In the genomic region with DNA sequence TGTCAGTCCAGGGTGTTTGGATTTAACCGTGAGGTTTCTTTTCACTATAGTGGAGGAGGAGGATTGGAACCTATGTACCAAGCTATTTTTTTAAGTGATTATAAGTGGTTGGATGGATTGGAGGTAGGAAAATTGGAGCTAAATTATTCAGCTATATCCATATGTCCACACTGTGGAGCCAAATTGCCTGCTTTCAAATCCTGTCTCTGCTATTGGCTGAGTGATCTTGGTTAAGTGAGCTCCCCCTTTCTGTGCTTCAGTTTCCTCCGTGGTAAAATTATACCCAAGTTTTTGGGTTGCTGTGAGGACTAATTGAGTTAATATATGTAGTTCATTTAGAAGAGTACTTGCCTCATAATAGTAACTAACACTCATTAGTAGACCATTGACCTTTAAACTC, we compare ENCODE assay signal across 10 cellular contexts. TPM values are rescaled to one million over a fixed set of nuclear protein-coding genes. Genes with fewer than 3 reads are reported as not detected.
DNase-seq lines count a peak whose midpoint lies in the region; ATAC-seq and TF ChIP-seq lines count a peak whose summit lies in the region.
"Had no signal": no experiment of that assay in that cellular context is flagged by ENCODE, and none has a peak within 500 bp of the region (broad histone marks: within the 10 kb centered on the region; RNA-seq: fewer than 3 reads in every experiment).

No MANE protein-coding gene starts in this region.

- peak; percentile 35 for TF ChIP-seq CTCF in AG04449 (IDR thresholded peaks at IDR 0.05; ENCODE audit: insufficient read depth, low read length, missing control alignments)
- peak; percentile 10 to 45; a peak in 2 of 4 replicates for TF ChIP-seq CTCF in GM23338 (conservative IDR thresholded peaks at IDR 0.05; ENCODE audit: low read depth in 2 of 2)
- TF ChIP-seq CTCF in OCI-LY7 (conservative IDR thresholded peaks at IDR 0.05; ENCODE audit: low read length): peak; percentile 47
- no peak for TF ChIP-seq CTCF in suprapubic skin (IDR thresholded peaks at IDR 0.05)

- H3K4me3 ChIP-seq in AG04449 (ENCODE audit: low read depth, low read length) (no peak overlapping the region), GM23338 (no peak overlapping the region), OCI-LY7 (ENCODE audit: low read depth, low read length, poor library complexity, severe bottlenecking) (no peak overlapping the region), suprapubic skin (no peak overlapping the region)
- H3K4me3 ChIP-seq: ascending aorta had no signal

- no peaks in the 10 kb centered on the region for H3K9me3 Mint-ChIP-seq in GM23338

- H3K27ac Mint-ChIP-seq in GM23338: no peak overlapping the region

- H3K9me2 ChIP-seq in GM23338 (ENCODE audit: insufficient read depth): no peaks in the 10 kb centered on the region
- H3K9me2 ChIP-seq in OCI-LY7 (ENCODE audit: insufficient read depth, low read length): no peaks in the 10 kb centered on the region

- no peak overlapping the region for H3K4me3 Mint-ChIP-seq in GM23338

- intact Hi-C loops in OCI-LY7 (cut with micrococcal nuclease; ENCODE audit: unreplicated experiment) (loop anchor here (10.0 kb wide), 1 partner anchor 193 kb away; no protein-coding TSS in a partner anchor), left ventricle myocardium superior (cut with micrococcal nuclease) (no loop called here)

- peaks cover 30% of the 10 kb centered on the region for H3K79me2 ChIP-seq in GM23338 (replicated peaks; ENCODE audit: insufficient read depth)
- peaks cover 55% of the 10 kb centered on the region for H3K79me2 ChIP-seq in OCI-LY7 (ENCODE audit: insufficient read depth, low read depth, low read length)

- no TSS peak for BruUV-seq in OCI-LY7 (replicated peaks; lab: Mats Ljungman, UMichigan)

- H3K36me3 ChIP-seq in GM23338 (ENCODE audit: insufficient read depth) (peaks cover 1% of the 10 kb centered on the region; the same call in 1 of the 2 replicates), OCI-LY7 (ENCODE audit: insufficient read depth, low read length) (peaks cover 14% of the 10 kb centered on the region; the same call in 1 of the 2 replicates), suprapubic skin (no peaks in the 10 kb centered on the region)
- H3K36me3 ChIP-seq: ascending aorta had no signal

- H3K36me3 Mint-ChIP-seq in GM23338 (ENCODE audit: low read depth): peaks cover 1% of the 10 kb centered on the region; the same call in 1 of the 3 replicates

- no peak for TF ChIP-seq EP300 in suprapubic skin (IDR thresholded peaks at IDR 0.05)

- peak; percentile 19 for DNase-seq in AG04449 (ENCODE audit: low read depth, low spot score)
- DNase-seq in GM23338 (ENCODE audit: low spot score): peak; percentile 32
- peak; percentile 19 for DNase-seq in OCI-LY7 (ENCODE audit: low spot score)
- DNase-seq in fibroblast of gingiva (ENCODE audit: low read depth): peak; percentile 69
- no peak for DNase-seq in NCI-H1930 (lab: John Stamatoyannopoulos, UW)
- DNase-seq in left ventricle myocardium superior: no peak
- DNase-seq in suprapubic skin (ENCODE audit: low spot score in 2 of 2): no peak
- DNase-seq: retina had no signal

- 49% methylated on average over 2 of the region's 2 CpGs for WGBS in suprapubic skin

- H3K27me3 ChIP-seq in GM23338 (ENCODE audit: insufficient read depth): no peaks in the 10 kb centered on the region
- no peaks in the 10 kb centered on the region for H3K27me3 ChIP-seq in suprapubic skin
- H3K27me3 ChIP-seq: ascending aorta had no signal

- no peaks in the 10 kb centered on the region for H3K9me3 ChIP-seq in OCI-LY7 (ENCODE audit: low read length)
- H3K9me3 ChIP-seq in suprapubic skin: no peaks in the 10 kb centered on the region
- H3K9me3 ChIP-seq: ascending aorta had no signal

- peaks cover 22% of the 10 kb centered on the region for H3K4me1 Mint-ChIP-seq in GM23338

- ATAC-seq in GM23338 (no peak), HG02588 (IDR thresholded peaks at IDR 0.05; ENCODE audit: unreplicated experiment) (no peak), left ventricle myocardium superior (no peak)

- CTCF ChIA-PET in AG04449 (lab: Yijun Ruan, JAX) (interaction anchor here (0.7 to 12.2 kb wide), 23 partner anchors 9 to 463 kb away, joined by 3 to 120 read pairs (median 4); a partner anchor contains a TSS), OCI-LY7 (lab: Charles Lee; ENCODE audit: unreplicated experiment) (no interaction called here)

- 0 out of 2 replicates have a peak, but pooled peaks cover 4% of the 10 kb centered on the region for H3F3A ChIP-seq in GM23338 (replicated peaks; ENCODE audit: low read depth)

- H2AFZ ChIP-seq in GM23338 (no peak overlapping the region), OCI-LY7 (ENCODE audit: low read length) (no peak overlapping the region)

- H4K20me1 ChIP-seq in GM23338 (replicated peaks; ENCODE audit: insufficient read depth) (no peaks in the 10 kb centered on the region), OCI-LY7 (ENCODE audit: insufficient read depth, low read length) (no peaks in the 10 kb centered on the region)

- no peak for TF ChIP-seq POLR2A in suprapubic skin (IDR thresholded peaks at IDR 0.05)

- peaks cover 5% of the 10 kb centered on the region for H3K27me3 Mint-ChIP-seq in GM23338 (ENCODE audit: insufficient read depth, low read depth, poor library complexity)

- H3K4me1 ChIP-seq in GM23338 (ENCODE audit: insufficient read depth) (peaks cover 19% of the 10 kb centered on the region), OCI-LY7 (ENCODE audit: insufficient read depth, low read length, poor library complexity, severe bottlenecking) (peaks cover 29% of the 10 kb centered on the region), suprapubic skin (peaks cover 44% of the 10 kb centered on the region)

- no peak overlapping the region for H3K27ac ChIP-seq in GM23338 (ENCODE audit: low read depth)
- H3K27ac ChIP-seq in OCI-LY7 (ENCODE audit: low read depth, low read length, poor library complexity, severe bottlenecking): no peak overlapping the region
- H3K27ac ChIP-seq in suprapubic skin: no peak overlapping the region
- H3K27ac ChIP-seq: ascending aorta had no signal

- H3K4me2 ChIP-seq in GM23338: no peak overlapping the region
- H3K4me2 ChIP-seq in OCI-LY7 (ENCODE audit: low read length): peak overlapping the region; percentile 84

- POLR2A ChIA-PET in AG04449 (lab: Yijun Ruan, JAX) (no interaction called here), OCI-LY7 (lab: Charles Lee) (no interaction called here)

TF ChIP-seq in GM23338, 12 proteins besides CTCF, POLR2A, EP300 and RAD21 (continues in another document):
- TF ChIP-seq STAT1 (IDR thresholded peaks at IDR 0.05; ENCODE audit: unreplicated experiment) (no peak), CREB1 (CRISPR knock-in tag; IDR thresholded peaks at IDR 0.05; ENCODE audit: low read depth) (no peak), POLR2AphosphoS5 (IDR thresholded peaks at IDR 0.05; ENCODE audit: low read depth) (no peak), EZH2 (IDR thresholded peaks at IDR 0.05; ENCODE audit: low read depth, unreplicated experiment) (no peak)
- TF ChIP-seq, protein P1, sequence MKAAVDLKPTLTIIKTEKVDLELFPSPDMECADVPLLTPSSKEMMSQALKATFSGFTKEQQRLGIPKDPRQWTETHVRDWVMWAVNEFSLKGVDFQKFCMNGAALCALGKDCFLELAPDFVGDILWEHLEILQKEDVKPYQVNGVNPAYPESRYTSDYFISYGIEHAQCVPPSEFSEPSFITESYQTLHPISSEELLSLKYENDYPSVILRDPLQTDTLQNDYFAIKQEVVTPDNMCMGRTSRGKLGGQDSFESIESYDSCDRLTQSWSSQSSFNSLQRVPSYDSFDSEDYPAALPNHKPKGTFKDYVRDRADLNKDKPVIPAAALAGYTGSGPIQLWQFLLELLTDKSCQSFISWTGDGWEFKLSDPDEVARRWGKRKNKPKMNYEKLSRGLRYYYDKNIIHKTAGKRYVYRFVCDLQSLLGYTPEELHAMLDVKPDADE (IDR thresholded peaks at IDR 0.05): no peak

RNA-seq across cellular contexts. Expression of a gene that starts 2.5 kb away (rescaled TPM):
- total RNA-seq in GM23338 (2014; rRNA removed; shearing (Covaris generic)): 12.5 and 12.6 TPM in 2 replicates
- 8.9 and 11.0 TPM in 2 replicates for polyA plus RNA-seq in GM23338 (2016; fragmentation: Nextera tagmentation; extraction: Ambion mirVana)
- total RNA-seq in OCI-LY7 (2014; rRNA removed; shearing (Covaris generic)): 30.9 and 42.0 TPM in 2 replicates
- total RNA-seq in OCI-LY7 (2022) (25.4 and 30.4 TPM in 2 replicates), left ventricle myocardium superior (4.3 TPM), suprapubic skin (10 to 100 TPM; 14.1 to 39.5 (median 19.2) TPM)

RNA-seq across cellular contexts. Expression of a gene that starts 3.1 kb away (rescaled TPM):
- total RNA-seq in GM23338 (2014; rRNA removed; shearing (Covaris generic)): 26.0 and 26.6 TPM in 2 replicates
- polyA plus RNA-seq in GM23338 (2016; fragmentation: Nextera tagmentation; extraction: Ambion mirVana): 34.1 and 42.7 TPM in 2 replicates
- 29.3 and 30.1 TPM in 2 replicates for total RNA-seq in OCI-LY7 (2014; rRNA removed; shearing (Covaris generic))
- total RNA-seq in OCI-LY7 (2022) (61.2 and 63.6 TPM in 2 replicates), left ventricle myocardium superior (13.1 TPM), suprapubic skin (10 to 100 TPM; 21.8 to 80.1 (median 33.9) TPM)

RNA-seq across cellular contexts. Expression of a gene that starts 34.7 kb away (rescaled TPM):
- 279 and 310 TPM in 2 replicates for total RNA-seq in GM23338 (2014; rRNA removed; shearing (Covaris generic))
- 94.6 and 105 TPM in 2 replicates for polyA plus RNA-seq in GM23338 (2016; fragmentation: Nextera tagmentation; extraction: Ambion mirVana)
- total RNA-seq in OCI-LY7 (2014; rRNA removed; shearing (Covaris generic)): 352 and 392 TPM in 2 replicates
- total RNA-seq in OCI-LY7 (2022) (330 and 336 TPM in 2 replicates), left ventricle myocardium superior (55.6 TPM), suprapubic skin (100 to 1,000 TPM in 1 of 4 donors, 10 to 100 TPM in 3; 58.8 to 152 (median 80.0) TPM)

Comparison
In these comparisons a context has a peak if more than half of its experiments do, and no peak if none do; other contexts are left out.
1. DNase-seq: peak in AG04449 (single experiment), GM23338 (single experiment), OCI-LY7 (single experiment) and fibroblast of gingiva (single experiment); none in NCI-H1930 (0 of 2), left ventricle myocardium superior (single experiment) and suprapubic skin (0 of 2).
2. CTCF ChIP-seq: peak in AG04449 (single experiment), GM23338 (2 of 2) and OCI-LY7 (single experiment); none in suprapubic skin (0 of 2).